9 cellular contexts compared by ENCODE assay signal in the genomic region with DNA sequence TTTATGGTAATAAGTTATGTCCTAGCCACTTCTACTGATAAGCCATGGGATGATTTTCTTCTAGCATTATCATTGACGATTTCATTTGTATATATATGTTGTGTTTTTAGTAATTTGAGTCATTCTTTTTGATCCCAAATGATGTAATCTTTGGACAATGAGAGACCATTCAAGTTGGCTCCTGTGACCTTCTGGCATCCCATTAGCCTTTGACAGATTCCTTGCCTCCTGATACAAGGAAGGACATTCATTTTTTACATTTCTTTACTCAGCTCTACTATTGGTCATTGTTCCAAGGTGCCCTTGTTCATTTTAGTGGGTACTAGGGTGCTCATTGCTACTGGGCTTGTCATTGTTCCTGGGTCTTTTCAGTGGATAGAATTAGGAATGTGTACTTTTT.
"Had no signal": no experiment of that assay in that cellular context is flagged by ENCODE, and none has a peak within 500 bp of the region (broad histone marks: within the 10 kb centered on the region; RNA-seq: fewer than 3 reads in every experiment).

No MANE protein-coding gene starts in this region.

- H3K9me3 Mint-ChIP-seq: GM23338, H9, IgD-negative memory B cell had no signal

- FAIRE-seq: H1, H54, HepG2, HTR-8/SVneo had no signal

- H3K27me3 Mint-ChIP-seq: IgD-negative memory B cell had no signal

- H3K4me1 Mint-ChIP-seq: GM23338, H9 had no signal

- DNase-seq: H9, HCEC 1CT, KBM-7 had no signal

- H3K4me3 ChIP-seq: GM23338 had no signal

- H3K27ac Mint-ChIP-seq: GM23338, H9, IgD-negative memory B cell had no signal

- H3K4me3 Mint-ChIP-seq: GM23338, H9 had no signal
